ENCODE assay signal across 8 cellular contexts in the genomic region with DNA sequence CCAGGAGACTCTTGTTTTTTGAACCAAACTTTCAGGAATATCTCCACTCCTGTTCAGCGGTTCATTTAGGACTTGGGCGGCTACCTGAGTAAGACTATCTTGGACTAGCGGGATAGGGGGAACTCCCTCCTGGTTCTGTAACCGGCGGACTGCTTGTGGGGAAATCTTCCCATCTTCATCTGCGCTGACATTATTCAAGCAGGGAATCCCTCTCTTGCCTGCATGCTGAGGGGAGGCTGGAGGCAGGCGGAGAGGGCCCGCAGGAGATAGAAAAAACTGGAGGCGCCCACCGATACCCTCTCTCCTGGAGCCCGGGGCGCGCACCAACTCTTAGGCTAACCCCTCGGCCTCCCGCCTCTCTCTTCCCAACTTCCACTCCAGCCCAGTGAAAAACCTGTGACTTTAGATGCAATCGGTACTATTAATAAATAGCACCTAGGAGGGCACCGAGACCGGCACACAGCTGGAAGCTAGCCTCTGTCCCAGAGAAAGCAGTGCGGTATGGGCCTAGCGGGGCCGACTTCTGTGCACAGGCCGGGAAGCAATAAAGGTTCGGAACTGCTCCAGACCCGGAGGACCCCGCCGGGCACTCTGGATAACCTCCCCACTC. TPM values are rescaled to one million over a fixed set of nuclear protein-coding genes. Genes with fewer than 3 reads are reported as not detected.
DNase-seq lines count a peak whose midpoint lies in the region; ATAC-seq and TF ChIP-seq lines count a peak whose summit lies in the region.

No MANE protein-coding gene starts in this region.

- peak overlapping the region; percentile 91 for H3K27ac ChIP-seq in vagina

- no peaks in the 10 kb centered on the region for H3K9me3 ChIP-seq in vagina

- no peak for TF ChIP-seq CTCF in vagina (IDR thresholded peaks at IDR 0.05)

- no peaks in the 10 kb centered on the region for H3K27me3 ChIP-seq in vagina

- no peaks in the 10 kb centered on the region for H3K36me3 ChIP-seq in vagina

- H3K4me1 ChIP-seq in vagina = peaks cover 28% of the 10 kb centered on the region

- DNase-seq in Right ventricle myocardium superior (peak; percentile 31), cardiac septum (ENCODE audit: low spot score) (no peak), dermis blood vessel endothelial cell (peak; percentile 39), midbrain (lab: John Stamatoyannopoulos, UW) (peak; percentile 37), vagina (ENCODE audit: extremely low spot score in 2 of 2) (no peak), NCI-H1436 treated with DMSO at 0.1 percent for 48 hours (lab: John Stamatoyannopoulos, UW) (no peak), NAMALWA (ENCODE audit: low spot score) (no peak)
- DNase-seq in stimulated activated CD4-positive, alpha-beta T cell treated with anti-CD3 and anti-CD28 coated beads, Interleukin-15, amount 100 ng/mL, for 24 hours = no peak

- ATAC-seq in Right ventricle myocardium superior (ENCODE audit: poor library complexity) = peak; percentile 1

- TF ChIP-seq POLR2A in vagina (IDR thresholded peaks at IDR 0.05) = no peak

- intact Hi-C loops in Right ventricle myocardium superior (cut with DNase I) = no loop called here
- intact Hi-C loops in cardiac septum (cut with DNase I) = loop anchor here (5.0 kb wide), 1 partner anchor 77 kb away; no protein-coding TSS in a partner anchor
- intact Hi-C loops in vagina (cut with DNase I) = no loop called here

- H3K4me3 ChIP-seq in vagina = peak overlapping the region; percentile 39 to 74

RNA-seq across cellular contexts. Expression of a gene that starts 1.7 kb away (rescaled TPM):
- 25.7 TPM for total RNA-seq in Right ventricle myocardium superior
- 40.9 TPM for total RNA-seq in cardiac septum
- 36.1 and 77.0 TPM in 2 replicates for total RNA-seq in dermis blood vessel endothelial cell
- 11.8 TPM for total RNA-seq in vagina

Comparison
In these comparisons a context has a peak if more than half of its experiments do, and no peak if none do; other contexts are left out.
1. DNase-seq: peak in Right ventricle myocardium superior (single experiment), dermis blood vessel endothelial cell (single experiment) and midbrain (single experiment); none in cardiac septum (single experiment), vagina (0 of 2), stimulated activated CD4-positive, alpha-beta T cell treated with anti-CD3 and anti-CD28 coated beads, Interleukin-15, amount 100 ng/mL, for 24 hours (single experiment), NCI-H1436 treated with DMSO at 0.1 percent for 48 hours (single experiment) and NAMALWA (single experiment).